ENCODE assay signal across 9 cellular contexts in the genomic region with DNA sequence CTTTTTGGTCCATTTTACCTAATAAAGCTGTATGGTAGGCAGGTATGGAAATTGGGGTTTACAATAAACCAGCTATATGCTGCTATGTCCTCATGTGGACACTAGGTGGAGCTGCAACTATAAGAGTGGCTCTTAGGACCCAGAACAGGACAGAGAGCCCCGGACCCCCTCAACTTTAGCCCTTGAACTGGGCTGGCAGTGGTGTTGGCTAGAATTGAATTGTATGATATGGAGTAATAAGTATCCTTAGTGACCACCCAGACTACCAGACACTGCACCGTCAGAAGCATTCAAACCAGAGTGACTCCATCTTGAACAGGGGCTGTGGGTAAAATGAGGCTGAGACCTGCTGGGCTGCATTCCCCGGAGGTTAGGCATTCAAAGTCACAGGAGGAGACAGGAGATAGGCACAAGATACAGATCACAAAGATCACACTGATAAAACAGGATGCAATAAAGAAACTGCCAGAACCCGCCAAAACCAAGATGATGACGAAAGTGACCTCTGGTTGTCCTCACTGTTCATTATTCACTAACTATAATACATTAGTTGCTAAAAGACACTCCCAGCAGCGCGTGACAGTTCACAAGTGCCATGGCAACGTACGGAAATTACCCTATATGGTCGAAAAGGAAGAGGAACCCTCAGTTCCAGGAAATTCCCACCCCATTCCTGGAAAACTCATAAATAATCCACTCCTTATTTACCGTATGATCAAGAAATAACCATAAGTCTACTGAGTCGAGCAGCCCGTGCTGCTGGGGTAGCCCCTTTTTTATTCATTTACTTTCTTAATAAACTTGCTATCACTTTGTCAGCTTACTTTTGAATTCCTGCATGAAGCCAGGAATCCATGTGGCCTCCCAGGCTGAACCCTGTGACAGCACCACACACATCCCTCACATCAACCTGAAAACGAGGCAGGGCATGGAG.
DNase-seq lines count a peak whose midpoint lies in the region; ATAC-seq, FAIRE-seq and TF ChIP-seq lines count a peak whose summit lies in the region.
"Had no signal": no experiment of that assay in that cellular context is flagged by ENCODE, and none has a peak within 500 bp of the region (broad histone marks: within the 10 kb centered on the region; RNA-seq: fewer than 3 reads in every experiment).

No MANE protein-coding gene starts in this region.

- TF ChIP-seq POLR2A in HepG2 (IDR thresholded peaks at IDR 0.05; ENCODE audit: insufficient read depth in 1 of 2, low read depth in 2 of 2, low read length in 2 of 2): no peak

- peak; percentile 76 for TF ChIP-seq RAD21 in HepG2 (CRISPR knock-in tag; IDR thresholded peaks at IDR 0.05)

- 10% methylated on average over 14 of the region's 14 CpGs for WGBS in HepG2 (ENCODE audit: low lambda C conversion rate)

- no TSS peak for BruUV-seq in HepG2 (replicated peaks; lab: Mats Ljungman, UMichigan)

- in situ Hi-C loops in HepG2 (cut with HindIII; ENCODE audit: extremely low pct_ligation_motif_present, low pct_unique_long_range_greater_than_20kb): loop anchor here (5.0 kb wide), 2 partner anchors 44 to 239 kb away; no protein-coding TSS in a partner anchor

- H2AFZ ChIP-seq in HepG2 (ENCODE audit: low read length): no peak overlapping the region

- no peaks in the 10 kb centered on the region; the same call in 1 of the 2 replicates for H4K20me1 ChIP-seq in HepG2 (ENCODE audit: insufficient read depth, low read length)

- TF ChIP-seq EP300 in HepG2 (IDR thresholded peaks at IDR 0.05; ENCODE audit: low read depth in 2 of 2, low read length in 2 of 2): no peak
- TF ChIP-seq EP300 in HepG2 (CRISPR knock-in tag; IDR thresholded peaks at IDR 0.05; ENCODE audit: borderline replicate concordance): no peak

- H3K4me3 ChIP-seq in colonic mucosa: peak overlapping the region; percentile 11
- H3K4me3 ChIP-seq in HepG2 (replicated peaks in 1 of 3; ENCODE audit: insufficient read depth in 1 of 3, low read depth in 2 of 3, low read length in 3 of 3): no peak overlapping the region

- DNase-seq in DMS 273 (lab: John Stamatoyannopoulos, UW; ENCODE audit: unreplicated experiment) (peak; percentile 80), DMS 273 treated with DMSO at 0.1 percent for 48 hours (lab: John Stamatoyannopoulos, UW) (no peak), NCI-H2227 treated with DMSO at 0.1 percent for 48 hours (lab: John Stamatoyannopoulos, UW) (peak; percentile 43), colonic mucosa (peak; percentile 75), HepG2 (ENCODE audit: low spot score) (peak; percentile 51)
- peak; percentile 29 for DNase-seq in activated CD4-positive, alpha-beta T cell treated with anti-CD3 and anti-CD28 coated beads for 1 hour
- peak; percentile 26 to 45 (median 41) for DNase-seq in stimulated activated CD4-positive, alpha-beta T cell treated with anti-CD3 and anti-CD28 coated beads, TNF-alpha, amount 100 ng/mL, for 24 hours (ENCODE audit: low read depth in 3 of 3)

- H3K79me2 ChIP-seq in HepG2 (ENCODE audit: insufficient read depth, low read length): no peaks in the 10 kb centered on the region

- POLR2A ChIA-PET in HepG2 (lab: Yijun Ruan, JAX): interaction anchor here (1.0 to 1.2 kb wide), 3 partner anchors 69 to 287 kb away, joined by 3 to 8 read pairs (median 5); a partner anchor contains a TSS

- H3K27ac ChIP-seq in colonic mucosa (peak overlapping the region; percentile 62), HepG2 (ENCODE audit: extremely low read length, insufficient read depth, low read length) (no peak overlapping the region)

- H3K4me1 ChIP-seq in colonic mucosa (peaks cover 6% of the 10 kb centered on the region), HepG2 (ENCODE audit: insufficient read depth, low read length) (peaks cover 21% of the 10 kb centered on the region)

- H3K27me3 ChIP-seq in colonic mucosa (no peaks in the 10 kb centered on the region), HepG2 (ENCODE audit: control insufficient read depth in 1 of 2, insufficient read depth in 2 of 2, low read length in 2 of 2) (peaks cover 0 to 2% of the 10 kb centered on the region in 2 experiments; a peak in 2 of 5 replicates)

- peak; percentile 52 for FAIRE-seq in HepG2 (lab: Jason Lieb, UNC)
- FAIRE-seq: A204.1 had no signal

- TF ChIP-seq CTCF in colonic mucosa (IDR thresholded peaks at IDR 0.05) (peak; percentile 86), HepG2 (CRISPR knock-in tag; IDR thresholded peaks at IDR 0.05) (peak; percentile 82)

- intact Hi-C loops in colonic mucosa (cut with DNase I) (loop anchor here (2.0 kb wide), 1 partner anchor 238 kb away; no protein-coding TSS in a partner anchor), HepG2 (cut with micrococcal nuclease; ENCODE audit: unreplicated experiment) (loop anchor here (1.0 kb wide), 2 partner anchors 45 to 238 kb away; no protein-coding TSS in a partner anchor)

- H3K36me3 ChIP-seq in colonic mucosa (no peaks in the 10 kb centered on the region), HepG2 (replicated peaks in 1 of 2; ENCODE audit: control insufficient read depth in 1 of 2, insufficient read depth in 2 of 2, low read length in 2 of 2) (no peaks in the 10 kb centered on the region)

- peak overlapping the region; percentile 51 for H3K4me2 ChIP-seq in HepG2 (ENCODE audit: low read depth, low read length)

- ATAC-seq in HG02885 (IDR thresholded peaks at IDR 0.05; ENCODE audit: poor library complexity, unreplicated experiment) (peak; percentile 62), HepG2 (peak; percentile 58)

- CTCF ChIA-PET in HepG2 (lab: Yijun Ruan, JAX; ENCODE audit: low intra/inter-chr PET ratio, low total read pairs): interaction anchor here (1.1 to 2.7 kb wide), 4 partner anchors 45 to 245 kb away, joined by 3 to 20 read pairs (median 10); no protein-coding TSS in a partner anchor

- H3K9ac ChIP-seq in colonic mucosa (ENCODE audit: low read depth in 2 of 2, low read length in 2 of 2) (no peak overlapping the region), HepG2 (ENCODE audit: insufficient read depth, low read depth, low read length) (no peak overlapping the region)

- H3K9me3 ChIP-seq in colonic mucosa (no peaks in the 10 kb centered on the region), HepG2 (ENCODE audit: low read length) (no peaks in the 10 kb centered on the region)

TF ChIP-seq in HepG2, 621 proteins besides CTCF, POLR2A, EP300 and RAD21:
- no peak for TF ChIP-seq FOXA3 (CRISPR knock-in tag; IDR thresholded peaks at IDR 0.05)
- peak; percentile 87 for TF ChIP-seq SMC3 (IDR thresholded peaks at IDR 0.05; ENCODE audit: low read length)
- TF ChIP-seq SRF (IDR thresholded peaks at IDR 0.05; ENCODE audit: low read depth, low read length): peak; percentile 53; the same call in 1 of the 2 replicates
- TF ChIP-seq ZNF792 (CRISPR knock-in tag; IDR thresholded peaks at IDR 0.05): no peak
- no peak for TF ChIP-seq CENPX (CRISPR knock-in tag; IDR thresholded peaks at IDR 0.05)
- no peak for TF ChIP-seq ZFP41 (CRISPR knock-in tag; IDR thresholded peaks at IDR 0.05; ENCODE audit: borderline replicate concordance)
- TF ChIP-seq, protein P1, sequence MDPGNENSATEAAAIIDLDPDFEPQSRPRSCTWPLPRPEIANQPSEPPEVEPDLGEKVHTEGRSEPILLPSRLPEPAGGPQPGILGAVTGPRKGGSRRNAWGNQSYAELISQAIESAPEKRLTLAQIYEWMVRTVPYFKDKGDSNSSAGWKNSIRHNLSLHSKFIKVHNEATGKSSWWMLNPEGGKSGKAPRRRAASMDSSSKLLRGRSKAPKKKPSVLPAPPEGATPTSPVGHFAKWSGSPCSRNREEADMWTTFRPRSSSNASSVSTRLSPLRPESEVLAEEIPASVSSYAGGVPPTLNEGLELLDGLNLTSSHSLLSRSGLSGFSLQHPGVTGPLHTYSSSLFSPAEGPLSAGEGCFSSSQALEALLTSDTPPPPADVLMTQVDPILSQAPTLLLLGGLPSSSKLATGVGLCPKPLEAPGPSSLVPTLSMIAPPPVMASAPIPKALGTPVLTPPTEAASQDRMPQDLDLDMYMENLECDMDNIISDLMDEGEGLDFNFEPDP (CRISPR knock-in tag; conservative IDR thresholded peaks at IDR 0.05): no peak
- TF ChIP-seq STAG1 (CRISPR knock-in tag; IDR thresholded peaks at IDR 0.05): peak; percentile 90
- no peak for TF ChIP-seq ZNF570 (CRISPR knock-in tag; IDR thresholded peaks at IDR 0.05; ENCODE audit: borderline replicate concordance)
- no peak for TF ChIP-seq ZNF619 (CRISPR knock-in tag; IDR thresholded peaks at IDR 0.05)
- no peak for TF ChIP-seq ZNF766 (CRISPR knock-in tag; IDR thresholded peaks at IDR 0.05; ENCODE audit: borderline replicate concordance)
